Comparison of ENCODE assay signal across 8 cellular contexts in the genomic region with DNA sequence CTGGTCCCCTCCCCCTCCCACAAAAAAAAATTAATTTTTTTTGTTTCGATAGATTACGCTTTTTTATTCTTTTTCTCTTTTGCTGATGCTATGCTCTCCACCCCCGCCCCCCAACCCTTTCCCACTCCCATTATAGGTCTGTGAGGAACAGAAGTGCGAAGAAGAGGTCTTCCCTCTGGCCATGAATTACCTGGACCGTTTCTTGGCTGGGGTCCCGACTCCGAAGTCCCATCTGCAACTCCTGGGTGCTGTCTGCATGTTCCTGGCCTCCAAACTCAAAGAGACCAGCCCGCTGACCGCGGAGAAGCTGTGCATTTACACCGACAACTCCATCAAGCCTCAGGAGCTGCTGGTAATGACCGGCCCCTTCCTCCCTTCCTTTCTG. TPM values are rescaled to one million over a fixed set of nuclear protein-coding genes. Genes with fewer than 3 reads are reported as not detected.
DNase-seq lines count a peak whose midpoint lies in the region; ATAC-seq and TF ChIP-seq lines count a peak whose summit lies in the region.

No MANE protein-coding gene starts in this region.

- no peak for DNase-seq in GM12865 (ENCODE audit: low read depth)
- no peak for DNase-seq in activated B cell treated with CpG ODN at 0.5 μM for 24 hours
- no peak for DNase-seq in foreskin keratinocyte
- DNase-seq in Karpas-422, result no peak
- DNase-seq in NK-92 (lab: John Stamatoyannopoulos, UW; ENCODE audit: unreplicated experiment), result no peak
- no peak for DNase-seq in foreskin melanocyte

- H3K4me1 Mint-ChIP-seq in activated B cell treated with CpG ODN at 0.5 μM for 24 hours, result peaks cover 36% of the 10 kb centered on the region

- no peaks in the 10 kb centered on the region for H3K9me2 ChIP-seq in Karpas-422 (replicated peaks; ENCODE audit: insufficient read depth, low read length)

- H3K27ac ChIP-seq in foreskin keratinocyte, result peak overlapping the region; percentile 94
- H3K27ac ChIP-seq in rectal smooth muscle tissue (ENCODE audit: low read depth, low read length), result peak overlapping the region; percentile 98
- no peak overlapping the region for H3K27ac ChIP-seq in Karpas-422 (ENCODE audit: low read length)

- H3K79me2 ChIP-seq in Karpas-422 (ENCODE audit: low read length), result no peaks in the 10 kb centered on the region

- ATAC-seq in activated B cell treated with CpG ODN at 0.5 μM for 24 hours (ENCODE audit: low read depth) (no peak), foreskin keratinocyte (no peak), GM21423 (IDR thresholded peaks at IDR 0.05; ENCODE audit: unreplicated experiment) (no peak)

- H3K9me3 Mint-ChIP-seq in activated B cell treated with CpG ODN at 0.5 μM for 24 hours, result no peaks in the 10 kb centered on the region

- H3K36me3 ChIP-seq in rectal smooth muscle tissue (ENCODE audit: control insufficient read depth, insufficient read depth, low read length) (peaks cover 8% of the 10 kb centered on the region), Karpas-422 (ENCODE audit: insufficient read depth, low read length) (no peaks in the 10 kb centered on the region)

- H3K27me3 Mint-ChIP-seq in activated B cell treated with CpG ODN at 0.5 μM for 24 hours, result no peaks in the 10 kb centered on the region

- H3K9me3 ChIP-seq in Karpas-422 (ENCODE audit: low read length), result no peaks in the 10 kb centered on the region

- H3K4me3 ChIP-seq in GM12865 (ENCODE audit: low read depth, low read length) (peak overlapping the region; percentile 87), rectal smooth muscle tissue (ENCODE audit: low read length) (peak overlapping the region; percentile 99), Karpas-422 (ENCODE audit: low read length) (no peak overlapping the region)

- TF ChIP-seq CTCF in GM12865 (IDR thresholded peaks at IDR 0.05; ENCODE audit: insufficient read depth, low read depth, low read length, missing control alignments), result no peak
- TF ChIP-seq CTCF in activated B cell treated with CpG ODN at 0.5 μM for 24 hours (IDR thresholded peaks at IDR 0.05), result no peak
- TF ChIP-seq CTCF in foreskin keratinocyte (conservative IDR thresholded peaks at IDR 0.05), result no peak

- no peak overlapping the region for H2AFZ ChIP-seq in Karpas-422 (ENCODE audit: low read length)

- no peaks in the 10 kb centered on the region for H4K20me1 ChIP-seq in Karpas-422 (ENCODE audit: insufficient read depth, low read depth, low read length)

- POLR2A ChIA-PET in activated B cell treated with CpG ODN at 0.5 μM for 24 hours (lab: Charles Lee), result interaction anchor here (0.7 to 10.3 kb wide), 12 partner anchors 7 to 390 kb away, joined by 3 to 291 read pairs (median 14); no protein-coding TSS in a partner anchor

- CTCF ChIA-PET in activated B cell treated with CpG ODN at 0.5 μM for 24 hours (lab: Charles Lee), result interaction anchor here (0.8 to 5.8 kb wide), 29 partner anchors 7 to 976 kb away, joined by 3 to 206 read pairs (median 7); no protein-coding TSS in a partner anchor

- H3K36me3 Mint-ChIP-seq in activated B cell treated with CpG ODN at 0.5 μM for 24 hours (ENCODE audit: low read depth), result peaks cover 58% of the 10 kb centered on the region

- intact Hi-C loops in activated B cell treated with CpG ODN at 0.5 μM for 24 hours (cut with micrococcal nuclease), result loop anchor here (2.0 to 10.0 kb wide), 3 partner anchors 523 to 1481 kb away; a partner anchor contains a TSS

- peaks cover 23% of the 10 kb centered on the region for H3K4me1 ChIP-seq in foreskin keratinocyte
- H3K4me1 ChIP-seq in rectal smooth muscle tissue (ENCODE audit: control insufficient read depth, insufficient read depth, low read length), result peaks cover 50% of the 10 kb centered on the region
- peaks cover 26% of the 10 kb centered on the region for H3K4me1 ChIP-seq in Karpas-422 (ENCODE audit: low read length)

- H3K27me3 ChIP-seq in foreskin keratinocyte (no peaks in the 10 kb centered on the region), rectal smooth muscle tissue (ENCODE audit: control insufficient read depth, insufficient read depth, low read length) (no peaks in the 10 kb centered on the region), Karpas-422 (ENCODE audit: low read length) (peaks cover 5% of the 10 kb centered on the region; the same call in 1 of the 2 replicates)

- H3K4me3 Mint-ChIP-seq in activated B cell treated with CpG ODN at 0.5 μM for 24 hours, result peak overlapping the region; percentile 91

- H3K9ac ChIP-seq in rectal smooth muscle tissue (ENCODE audit: low read length) (peak overlapping the region; percentile 68), Karpas-422 (ENCODE audit: low read length) (no peak overlapping the region)

- H3K4me2 ChIP-seq in Karpas-422 (ENCODE audit: low read depth, low read length, poor library complexity, severe bottlenecking), result no peak overlapping the region

- H3K27ac Mint-ChIP-seq in activated B cell treated with CpG ODN at 0.5 μM for 24 hours, result peak overlapping the region; percentile 83

RNA-seq across cellular contexts. Expression of a gene that starts 2.3 kb away (rescaled TPM):
- total RNA-seq in activated B cell treated with CpG ODN at 0.5 μM for 24 hours (230 and 237 TPM in 2 replicates), foreskin keratinocyte (372 and 386 TPM in 2 replicates)
- 74.0 and 87.4 TPM in 2 replicates for polyA plus RNA-seq in foreskin keratinocyte
- total RNA-seq in Karpas-422 (2014; rRNA removed; shearing (Covaris generic); ENCODE audit: low replicate concordance), result 0.14 and 1.4 TPM in 2 replicates

RNA-seq across cellular contexts. Expression of a gene that starts 45.2 kb away (rescaled TPM):
- total RNA-seq in activated B cell treated with CpG ODN at 0.5 μM for 24 hours (10.0 and 10.2 TPM in 2 replicates), foreskin keratinocyte (20.8 and 24.7 TPM in 2 replicates)
- polyA plus RNA-seq in foreskin keratinocyte, result 17.1 and 20.7 TPM in 2 replicates
- 4.8 and 9.0 TPM in 2 replicates for total RNA-seq in Karpas-422 (2014; rRNA removed; shearing (Covaris generic); ENCODE audit: low replicate concordance)

Comparison
In these comparisons a context has a peak if more than half of its experiments do, and no peak if none do; other contexts are left out.
1. RNA of a gene that starts 2.3 kb away (total RNA-seq): 372 to 386 TPM in foreskin keratinocyte and 230 to 237 TPM in activated B cell treated with CpG ODN at 0.5 μM for 24 hours; 0.14 to 1.4 TPM in Karpas-422; every median in the first group is over 10 times any median in the second.